ENCODE assay signal across 16 cellular contexts in genomic region chr19:2242092-2242537, GRCh38. TPM values are rescaled to one million over a fixed set of nuclear protein-coding genes. Genes with fewer than 3 reads are reported as not detected.
DNase-seq lines count a peak whose midpoint lies in the region; ATAC-seq and TF ChIP-seq lines count a peak whose summit lies in the region.
"Had no signal": no experiment of that assay in that cellular context is flagged by ENCODE, and none has a peak within 500 bp of the region (broad histone marks: within the 10 kb centered on the region; RNA-seq: fewer than 3 reads in every experiment).

No MANE protein-coding gene starts in this region.

- no peak overlapping the region for H3K23ac ChIP-seq in mesenchymal stem cell (ENCODE audit: low read length in 2 of 2)

- TF ChIP-seq CTCF in upper lobe of left lung (IDR thresholded peaks at IDR 0.05), result no peak

- no peak overlapping the region for H2BK15ac ChIP-seq in mesenchymal stem cell (ENCODE audit: low read depth, poor library complexity, severe bottlenecking)

- H3K36me3 Mint-ChIP-seq in activated T-cell treated with anti-CD3 and anti-CD28 coated beads, Interleukin-2, amount 50 U/mL, for 4 hours (ENCODE audit: insufficient read depth), result peaks cover 33% of the 10 kb centered on the region
- peaks cover 61% of the 10 kb centered on the region for H3K36me3 Mint-ChIP-seq in activated naive CD8-positive, alpha-beta T cell treated with anti-CD3 and anti-CD28 coated beads, Interleukin-2, amount 50 U/mL, for 24 hours (ENCODE audit: low read depth)

- H2AFZ ChIP-seq in mesenchymal stem cell (ENCODE audit: low read depth, low read length), result no peak overlapping the region

- H3K9me3 Mint-ChIP-seq in activated T-cell treated with anti-CD3 and anti-CD28 coated beads, Interleukin-2, amount 50 U/mL, for 4 hours, result no peaks in the 10 kb centered on the region
- H3K9me3 Mint-ChIP-seq in activated naive CD8-positive, alpha-beta T cell treated with anti-CD3 and anti-CD28 coated beads, Interleukin-2, amount 50 U/mL, for 24 hours, result no peaks in the 10 kb centered on the region

- H3K4me2 ChIP-seq in mesenchymal stem cell (ENCODE audit: low read length, poor library complexity, severe bottlenecking), result no peak overlapping the region
- H3K4me2 ChIP-seq: KMS-11 had no signal

- H3K36me3 ChIP-seq in mesenchymal stem cell (ENCODE audit: control insufficient read depth in 1 of 2, insufficient read depth in 2 of 2, low read depth in 1 of 2, low read length in 2 of 2) (peaks cover 46 to 74% of the 10 kb centered on the region in 2 experiments), upper lobe of left lung (peaks cover 37 to 48% (median 41%) of the 10 kb centered on the region in 4 donors)

- H3K9me3 ChIP-seq in mesenchymal stem cell (ENCODE audit: control insufficient read depth, low read length) (no peaks in the 10 kb centered on the region), upper lobe of left lung (no peaks in the 10 kb centered on the region)

- H4K91ac ChIP-seq in mesenchymal stem cell (ENCODE audit: low read length), result peak overlapping the region; percentile 61

- no peak for TF ChIP-seq EP300 in upper lobe of left lung (IDR thresholded peaks at IDR 0.05)

- no peak overlapping the region for H2AK5ac ChIP-seq in mesenchymal stem cell (ENCODE audit: low read length, severe bottlenecking)

- WGBS in mesenchymal stem cell, result 94% methylated on average over 12 of the region's 12 CpGs
- 80 to 85% methylated on average over 6 to 9 of the region's 12 CpGs for WGBS in upper lobe of left lung, 2 donors

- H2BK12ac ChIP-seq in mesenchymal stem cell (ENCODE audit: low read length in 2 of 2), result no peak overlapping the region

- no peak for DNase-seq in activated T-cell treated with anti-CD3 and anti-CD28 coated beads, Interleukin-2, amount 50 U/mL, for 4 hours
- no peak for DNase-seq in activated T-cell treated with anti-CD3 and anti-CD28 coated beads, Interleukin-2, amount 50 U/mL, for 1 hour
- no peak for DNase-seq in activated naive CD8-positive, alpha-beta T cell treated with anti-CD3 and anti-CD28 coated beads, Interleukin-2, amount 50 U/mL, for 24 hours
- DNase-seq in mesenchymal stem cell (no peak), upper lobe of left lung (no peak), cardiac septum (ENCODE audit: low spot score) (no peak), epidermal melanocyte (ENCODE audit: insufficient read length, low spot score) (no peak)
- DNase-seq: ACHN; activated CD4-positive, alpha-beta T cell treated with anti-CD3 and anti-CD28 coated beads for 4 hours; activated effector memory CD4-positive, alpha-beta T cell treated with Interleukin-2 at 50 U/mL for 16 hours; brain microvascular endothelial cell; DMS79 treated with DMSO at 0.1 percent for 48 hours; NCI-H1694; NCI-H526 had no signal

- H2BK5ac ChIP-seq in mesenchymal stem cell (ENCODE audit: low read depth, low read length, poor library complexity, severe bottlenecking), result no peak overlapping the region

- H3K4me1 ChIP-seq in mesenchymal stem cell (ENCODE audit: control insufficient read depth, insufficient read depth, low read depth, low read length), result peaks cover 39% of the 10 kb centered on the region
- peaks cover 63 to 75% (median 64%) of the 10 kb centered on the region in 4 donors for H3K4me1 ChIP-seq in upper lobe of left lung

- H3K27ac Mint-ChIP-seq in activated naive CD8-positive, alpha-beta T cell treated with anti-CD3 and anti-CD28 coated beads, Interleukin-2, amount 50 U/mL, for 24 hours, result peak overlapping the region; percentile 56

- no peak for TF ChIP-seq POLR2A in upper lobe of left lung (IDR thresholded peaks at IDR 0.05)

- H3K4me1 Mint-ChIP-seq in activated T-cell treated with anti-CD3 and anti-CD28 coated beads, Interleukin-2, amount 50 U/mL, for 4 hours (ENCODE audit: low read depth), result peaks cover 53% of the 10 kb centered on the region
- H3K4me1 Mint-ChIP-seq in activated naive CD8-positive, alpha-beta T cell treated with anti-CD3 and anti-CD28 coated beads, Interleukin-2, amount 50 U/mL, for 24 hours, result peaks cover 50% of the 10 kb centered on the region

- no peak overlapping the region for H3K14ac ChIP-seq in mesenchymal stem cell (ENCODE audit: low read length in 2 of 2)

- no peaks in the 10 kb centered on the region for H3K27me3 Mint-ChIP-seq in activated T-cell treated with anti-CD3 and anti-CD28 coated beads, Interleukin-2, amount 50 U/mL, for 4 hours (ENCODE audit: low read depth)
- no peaks in the 10 kb centered on the region for H3K27me3 Mint-ChIP-seq in activated naive CD8-positive, alpha-beta T cell treated with anti-CD3 and anti-CD28 coated beads, Interleukin-2, amount 50 U/mL, for 24 hours

- peaks cover 18% of the 10 kb centered on the region for H3K79me1 ChIP-seq in mesenchymal stem cell (replicated peaks; ENCODE audit: low read length, poor library complexity, severe bottlenecking)

- H3K27ac ChIP-seq in mesenchymal stem cell (ENCODE audit: low read length, poor library complexity, severe bottlenecking), result no peak overlapping the region
- H3K27ac ChIP-seq in upper lobe of left lung, result peak overlapping the region in 3 of 4 donors; percentile 60 to 98 (median 85)
- H3K27ac ChIP-seq: brain microvascular endothelial cell, KMS-11 had no signal

- H3K27me3 ChIP-seq in mesenchymal stem cell (ENCODE audit: control insufficient read depth in 1 of 2, insufficient read depth in 1 of 2, low read length in 2 of 2), result no peaks in the 10 kb centered on the region
- H3K27me3 ChIP-seq in upper lobe of left lung, result no peaks in the 10 kb centered on the region
- H3K27me3 ChIP-seq: brain microvascular endothelial cell had no signal

- H3K18ac ChIP-seq in mesenchymal stem cell (ENCODE audit: low read depth in 1 of 2, low read length in 2 of 2), result no peak overlapping the region

- peak overlapping the region; percentile 19 for H3K4me3 Mint-ChIP-seq in activated T-cell treated with anti-CD3 and anti-CD28 coated beads, Interleukin-2, amount 50 U/mL, for 4 hours
- no peak overlapping the region for H3K4me3 Mint-ChIP-seq in activated naive CD8-positive, alpha-beta T cell treated with anti-CD3 and anti-CD28 coated beads, Interleukin-2, amount 50 U/mL, for 24 hours

- no peak overlapping the region for H4K8ac ChIP-seq in mesenchymal stem cell (ENCODE audit: low read length)

- no peak overlapping the region for H3K4ac ChIP-seq in mesenchymal stem cell (ENCODE audit: low read depth in 1 of 2, low read length in 2 of 2)

- H3K4me3 ChIP-seq in mesenchymal stem cell (ENCODE audit: insufficient read depth in 1 of 2, low read depth in 1 of 2, low read length in 2 of 2) (no peak overlapping the region), upper lobe of left lung (no peak overlapping the region)

- no peak overlapping the region for H3K9ac ChIP-seq in mesenchymal stem cell (ENCODE audit: low read length)
- H3K9ac ChIP-seq: KMS-11 had no signal

- intact Hi-C loops in cardiac septum (cut with DNase I), result no loop called here

- H2BK120ac ChIP-seq in mesenchymal stem cell (ENCODE audit: low read depth, low read length), result no peak overlapping the region

- no peak for ATAC-seq in activated T-cell treated with anti-CD3 and anti-CD28 coated beads, Interleukin-2, amount 50 U/mL, for 4 hours
- no peak for ATAC-seq in activated naive CD8-positive, alpha-beta T cell treated with anti-CD3 and anti-CD28 coated beads, Interleukin-2, amount 50 U/mL, for 24 hours
- ATAC-seq in upper lobe of left lung (ENCODE audit: low FRiP score in 2 of 2) (no peak), HG03378 (IDR thresholded peaks at IDR 0.05; ENCODE audit: unreplicated experiment) (no peak)

RNA-seq across cellular contexts. Expression of gene SF3A2, which starts 5.5 kb away (rescaled TPM):
- 100 to 1,000 TPM; 174 to 195 (median 179) TPM for total RNA-seq in activated T-cell treated with anti-CD3 and anti-CD28 coated beads, Interleukin-2, amount 50 U/mL, for 4 hours
- polyA plus RNA-seq in mesenchymal stem cell (2013, experiment 1 of 2), result 66.8 TPM
- polyA plus RNA-seq in mesenchymal stem cell (2013, experiment 2 of 2), result 60.7 TPM
- 100 to 1,000 TPM in 1 of 6 donors, 10 to 100 TPM in 5; 39.8 to 104 (median 70.7) TPM for total RNA-seq in upper lobe of left lung
- total RNA-seq in cardiac septum, result 34.1 TPM

RNA-seq across cellular contexts. Expression of gene PLEKHJ1, which starts 6.0 kb away (rescaled TPM):
- 10 to 100 TPM; 69.0 to 92.2 (median 71.4) TPM for total RNA-seq in activated T-cell treated with anti-CD3 and anti-CD28 coated beads, Interleukin-2, amount 50 U/mL, for 4 hours
- polyA plus RNA-seq in mesenchymal stem cell (2013, experiment 1 of 2), result 53.7 TPM
- 52.9 TPM for polyA plus RNA-seq in mesenchymal stem cell (2013, experiment 2 of 2)
- total RNA-seq in upper lobe of left lung, result 100 to 1,000 TPM in 2 of 6 donors, 10 to 100 TPM in 4; 67.2 to 114 (median 79.3) TPM
- 51.2 TPM for total RNA-seq in cardiac septum

RNA-seq across cellular contexts. Expression of gene AMH, which starts 7.0 kb away (rescaled TPM):
- total RNA-seq in activated T-cell treated with anti-CD3 and anti-CD28 coated beads, Interleukin-2, amount 50 U/mL, for 4 hours, result 1 to 10 TPM; 3.9 to 9.4 (median 5.8) TPM
- polyA plus RNA-seq in mesenchymal stem cell (2013, experiment 1 of 2), result 3.1 TPM
- polyA plus RNA-seq in mesenchymal stem cell (2013, experiment 2 of 2), result 3.1 TPM
- total RNA-seq in upper lobe of left lung, result 1 to 10 TPM; 1.1 to 6.3 (median 3.2) TPM
- 1.5 TPM for total RNA-seq in cardiac septum

RNA-seq across cellular contexts. Expression of gene JSRP1, which starts 14.1 kb away (rescaled TPM):
- total RNA-seq in activated T-cell treated with anti-CD3 and anti-CD28 coated beads, Interleukin-2, amount 50 U/mL, for 4 hours, result under 1 TPM; 0.63 to 0.95 (median 0.89) TPM
- polyA plus RNA-seq in mesenchymal stem cell (2013, experiment 1 of 2), result 0.17 TPM
- polyA plus RNA-seq in mesenchymal stem cell (2013, experiment 2 of 2), result 0.10 TPM
- total RNA-seq in upper lobe of left lung (1 to 10 TPM in 3 of 6 donors, not detected in 3; 1.2 to 3.7 (median 1.7) TPM), cardiac septum (0.46 TPM)

RNA-seq across cellular contexts. Expression of gene PEAK3, which starts 39.9 kb away (rescaled TPM):
- under 1 TPM in 1 of 3 donors, not detected in 2; 0.11 TPM for total RNA-seq in activated T-cell treated with anti-CD3 and anti-CD28 coated beads, Interleukin-2, amount 50 U/mL, for 4 hours
- 0.75 TPM for polyA plus RNA-seq in mesenchymal stem cell (2013, experiment 1 of 2)
- 0.88 TPM for polyA plus RNA-seq in mesenchymal stem cell (2013, experiment 2 of 2)
- total RNA-seq in upper lobe of left lung, result 1 to 10 TPM; 2.4 to 8.6 (median 4.6) TPM
- total RNA-seq in cardiac septum, result 0.19 TPM
